ENCODE assay signal across 8 cellular contexts in genomic region chr21:41369105-41369914, GRCh38.
DNase-seq lines count a peak whose midpoint lies in the region; ATAC-seq lines count a peak whose summit lies in the region.

No MANE protein-coding gene starts in this region.

- no peaks in the 10 kb centered on the region for H3K27me3 ChIP-seq in BLaER1
- peaks cover 8% of the 10 kb centered on the region for H3K27me3 ChIP-seq in iPS-20b (ENCODE audit: insufficient read depth, low read length)

- peak; percentile 32 for ATAC-seq in GM21381 (IDR thresholded peaks at IDR 0.05; ENCODE audit: unreplicated experiment)

- no peaks in the 10 kb centered on the region for H3K9me3 Mint-ChIP-seq in activated naive CD4-positive, alpha-beta T cell treated with anti-CD3 and anti-CD28 coated beads, Interleukin-2, amount 50 U/mL, for 24 hours

- peak overlapping the region; percentile 83 for H3K27ac Mint-ChIP-seq in activated naive CD4-positive, alpha-beta T cell treated with anti-CD3 and anti-CD28 coated beads, Interleukin-2, amount 50 U/mL, for 24 hours

- H3K27ac ChIP-seq in BLaER1 = peak overlapping the region; percentile 81
- H3K27ac ChIP-seq in iPS-20b (ENCODE audit: low read length) = no peak overlapping the region

- H3K9ac ChIP-seq in BLaER1 = peak overlapping the region; percentile 59
- peak overlapping the region; percentile 60; the same call in 1 of the 2 replicates for H3K9ac ChIP-seq in iPS-20b (ENCODE audit: low read depth, low read length)

- no peaks in the 10 kb centered on the region for H4K20me1 ChIP-seq in BLaER1

- peak overlapping the region; percentile 94 for H3K4me2 ChIP-seq in BLaER1

- peaks cover 89% of the 10 kb centered on the region for H3K4me1 Mint-ChIP-seq in activated naive CD4-positive, alpha-beta T cell treated with anti-CD3 and anti-CD28 coated beads, Interleukin-2, amount 50 U/mL, for 24 hours

- H3K27me3 Mint-ChIP-seq in activated naive CD4-positive, alpha-beta T cell treated with anti-CD3 and anti-CD28 coated beads, Interleukin-2, amount 50 U/mL, for 24 hours = no peaks in the 10 kb centered on the region

- peak overlapping the region; percentile 81 for H3K4me3 Mint-ChIP-seq in activated naive CD4-positive, alpha-beta T cell treated with anti-CD3 and anti-CD28 coated beads, Interleukin-2, amount 50 U/mL, for 24 hours

- peaks cover 5% of the 10 kb centered on the region; the same call in 1 of the 2 replicates for H3K36me3 ChIP-seq in BLaER1
- no peaks in the 10 kb centered on the region for H3K36me3 ChIP-seq in iPS-20b (ENCODE audit: insufficient read depth, low read depth, low read length)

- DNase-seq in NCI-H69 (lab: John Stamatoyannopoulos, UW) (peak; percentile 38), RPMI8226 (no peak), GOT3 (lab: John Stamatoyannopoulos, UW) (no peak)
- DNase-seq in stimulated activated CD8-positive, alpha-beta memory T cell treated with anti-CD3 and anti-CD28 coated beads, Interleukin-4, amount 100 ng/mL, for 48 hours = peak; percentile 57

- H3K4me3 ChIP-seq in BLaER1 (peak overlapping the region; percentile 55), iPS-20b (ENCODE audit: low read length) (peak overlapping the region; percentile 76)

- H3K9me3 ChIP-seq in BLaER1 (no peaks in the 10 kb centered on the region), iPS-20b (ENCODE audit: insufficient read depth, low read depth, low read length) (no peaks in the 10 kb centered on the region)

- H3K4me1 ChIP-seq in BLaER1 (peaks cover 60% of the 10 kb centered on the region), iPS-20b (ENCODE audit: insufficient read depth, low read length) (no peaks in the 10 kb centered on the region)

- H3K36me3 Mint-ChIP-seq in activated naive CD4-positive, alpha-beta T cell treated with anti-CD3 and anti-CD28 coated beads, Interleukin-2, amount 50 U/mL, for 24 hours = peaks cover 11% of the 10 kb centered on the region

Comparison
In these comparisons a context has a peak if more than half of its experiments do, and no peak if none do; other contexts are left out.
1. DNase-seq: peak in NCI-H69 (single experiment) and stimulated activated CD8-positive, alpha-beta memory T cell treated with anti-CD3 and anti-CD28 coated beads, Interleukin-4, amount 100 ng/mL, for 48 hours (single experiment); none in RPMI8226 (single experiment) and GOT3 (single experiment).